Comparison of ENCODE assay signal across 9 cellular contexts in genomic region chr17:33292184-33292980, GRCh38. TPM values are rescaled to one million over a fixed set of nuclear protein-coding genes. Genes with fewer than 3 reads are reported as not detected.
A peak's percentile ranks its signal among the peaks of the same experiment; 100 is the strongest.
DNase-seq lines count a peak whose midpoint lies in the region; TF ChIP-seq lines count a peak whose summit lies in the region.
"Had no signal": no experiment of that assay in that cellular context is flagged by ENCODE, and none has a peak within 500 bp of the region (broad histone marks: within the 10 kb centered on the region; RNA-seq: fewer than 3 reads in every experiment).

No MANE protein-coding gene starts in this region.

- POLR2A ChIA-PET in HEK293T (lab: Yijun Ruan, JAX) = no interaction called here

- H3K36me3 ChIP-seq in BE2C = no peaks in the 10 kb centered on the region
- no peaks in the 10 kb centered on the region for H3K36me3 ChIP-seq in mesodermal cell (ENCODE audit: control insufficient read depth, insufficient read depth, low read length)

- WGBS in mesodermal cell (ENCODE audit: insufficient coverage in 2 of 2), 2 experiments = 1% methylated on average over 49 to 53 of the region's 72 CpGs

- no peak overlapping the region for H3K27ac ChIP-seq in mesodermal cell (ENCODE audit: low read depth, low read length, severe bottlenecking)

- H3K4me3 ChIP-seq in BE2C (ENCODE audit: low read depth, low read length) (peak overlapping the region; percentile 41), choroid plexus epithelial cell (ENCODE audit: low read depth, low read length) (no peak overlapping the region), mesodermal cell (ENCODE audit: extremely low read depth, insufficient read depth, low read length, poor library complexity, severe bottlenecking) (peak overlapping the region; percentile 45)

- CTCF ChIA-PET in HEK293T (lab: Yijun Ruan, JAX) = interaction anchor here (0.5 to 1.1 kb wide), 3 partner anchors 237 to 1016 kb away, joined by 3 read pairs; no protein-coding TSS in a partner anchor

- H3K27me3 ChIP-seq in BE2C = peaks cover 47% of the 10 kb centered on the region

- DNase-seq in BE2C = peak; percentile 52
- peak; percentile 22 for DNase-seq in HEK293T (ENCODE audit: extremely low spot score)
- peak; percentile 12 for DNase-seq in choroid plexus epithelial cell (ENCODE audit: low read depth)
- no peak for DNase-seq in Kasumi-1 (lab: John Stamatoyannopoulos, UW)
- no peak for DNase-seq in H4 (ENCODE audit: low spot score)
- DNase-seq in epidermal melanocyte (ENCODE audit: insufficient read length, low spot score) = no peak
- no peak for DNase-seq in HPDE6-E6E7 (ENCODE audit: extremely low spot score)
- DNase-seq: NCI-H446 had no signal

- H3K4me1 ChIP-seq in BE2C (no peaks in the 10 kb centered on the region), mesodermal cell (ENCODE audit: control insufficient read depth, insufficient read depth, low read length, poor library complexity, severe bottlenecking) (no peaks in the 10 kb centered on the region)

- TF ChIP-seq CTCF in BE2C (IDR thresholded peaks at IDR 0.05; ENCODE audit: low read depth, low read length) (peak; percentile 23; the same call in 1 of the 2 replicates), choroid plexus epithelial cell (conservative IDR thresholded peaks at IDR 0.05; ENCODE audit: low read depth, low read length) (no peak)

- H3K9me3 ChIP-seq in BE2C = no peaks in the 10 kb centered on the region
- H3K9me3 ChIP-seq in mesodermal cell (ENCODE audit: control insufficient read depth, low read length) = no peaks in the 10 kb centered on the region

TF ChIP-seq in HEK293T, 16 proteins besides CTCF, POLR2A, EP300 and RAD21:
- TF ChIP-seq FOXK2 (IDR thresholded peaks at IDR 0.05) = no peak
- no peak for TF ChIP-seq BHLHE40 (IDR thresholded peaks at IDR 0.05; ENCODE audit: borderline replicate concordance)
- no peak for TF ChIP-seq PKNOX1 (IDR thresholded peaks at IDR 0.05)
- TF ChIP-seq ELF4 (IDR thresholded peaks at IDR 0.05) = no peak
- no peak for TF ChIP-seq SP1 (IDR thresholded peaks at IDR 0.05)
- no peak for TF ChIP-seq CTBP1 (IDR thresholded peaks at IDR 0.05; ENCODE audit: borderline replicate concordance)
- TF ChIP-seq L3MBTL2 (conservative IDR thresholded peaks at IDR 0.05) = no peak
- TF ChIP-seq ARNT (IDR thresholded peaks at IDR 0.05) = no peak
- TF ChIP-seq LEF1 (IDR thresholded peaks at IDR 0.05; ENCODE audit: borderline replicate concordance) = no peak
- TF ChIP-seq FOXM1 (IDR thresholded peaks at IDR 0.05; ENCODE audit: borderline replicate concordance) = no peak
- TF ChIP-seq ZNF384 (IDR thresholded peaks at IDR 0.05) = no peak
- TF ChIP-seq SUZ12 (IDR thresholded peaks at IDR 0.05) = no peak
- TF ChIP-seq TARDBP (IDR thresholded peaks at IDR 0.05) = no peak
- TF ChIP-seq FOXA1 (IDR thresholded peaks at IDR 0.05) = no peak
- no peak for TF ChIP-seq HDGF (IDR thresholded peaks at IDR 0.05; ENCODE audit: borderline replicate concordance)
- no peak for TF ChIP-seq NFRKB (IDR thresholded peaks at IDR 0.05)
TF ChIP-seq in HEK293T: peak in this region for 0.

RNA-seq across cellular contexts. Expression of gene ASIC2, which starts 0.7 kb away (rescaled TPM):
- polyA plus RNA-seq in BE2C (2012; ENCODE audit: insufficient read depth, insufficient read length, low read depth) = 0.73 TPM
- 2.8 TPM for polyA plus RNA-seq in mesodermal cell (2013, experiment 1 of 2)
- polyA plus RNA-seq in mesodermal cell (2013, experiment 2 of 2) = 3.0 TPM
- not detected in 2 replicates for total RNA-seq in H4 (2014; rRNA removed; shearing (Covaris generic))

Comparison
In these comparisons a context has a peak if more than half of its experiments do, and no peak if none do; other contexts are left out.
1. DNase-seq: peak in BE2C (single experiment), HEK293T (single experiment) and choroid plexus epithelial cell (single experiment); none in Kasumi-1 (0 of 2), H4 (single experiment), epidermal melanocyte (single experiment) and HPDE6-E6E7 (single experiment).